Comparison of ENCODE assay signal across 22 cellular contexts in genomic region chr2:137096693-137097092, GRCh38.
DNase-seq lines count a peak whose midpoint lies in the region; ATAC-seq, FAIRE-seq and TF ChIP-seq lines count a peak whose summit lies in the region.
"Had no signal": no experiment of that assay in that cellular context is flagged by ENCODE, and none has a peak within 500 bp of the region (broad histone marks: within the 10 kb centered on the region; RNA-seq: fewer than 3 reads in every experiment).

No MANE protein-coding gene starts in this region.

- no peaks in the 10 kb centered on the region for H3K36me3 Mint-ChIP-seq in CD14-positive monocyte
- H3K36me3 Mint-ChIP-seq: naive thymus-derived CD4-positive, alpha-beta T cell had no signal

- in situ Hi-C loops in GM12878 (cut with MboI) = no loop called here
- in situ Hi-C loops in GM13976 (cut with MboI; ENCODE audit: low sequenced_read_pairs, unreplicated experiment) = no loop called here

- dilution Hi-C loops in keratinocyte (cut with MboI; ENCODE audit: extremely low pct_ligation_motif_present, low sequenced_read_pairs) = no loop called here

- no peak overlapping the region for H3K4me3 ChIP-seq in GM06990 (replicated peaks; ENCODE audit: low read depth, low read length)
- no peak overlapping the region for H3K4me3 ChIP-seq in KMS-11 (IDR thresholded peaks at IDR 0.05; ENCODE audit: insufficient read depth, low read depth, low read length)
- no peak overlapping the region for H3K4me3 ChIP-seq in GM12878
- no peak overlapping the region for H3K4me3 ChIP-seq in keratinocyte (ENCODE audit: control insufficient read depth in 2 of 3, extremely low read depth in 1 of 3, insufficient read depth in 2 of 3, low read depth in 1 of 3, low read length in 3 of 3)
- H3K4me3 ChIP-seq: heart left ventricle, SJSA1 had no signal

- H2AFZ ChIP-seq in KMS-11 (ENCODE audit: low read depth) (no peak overlapping the region), GM12878 (ENCODE audit: control insufficient read depth, low read depth, low read length) (no peak overlapping the region), keratinocyte (ENCODE audit: control insufficient read depth, low read length) (no peak overlapping the region)

- no TSS peak for BruUV-seq in GM12878 (replicated peaks; lab: Mats Ljungman, UMichigan)

- H3K9ac ChIP-seq in KMS-11 = no peak overlapping the region
- no peak overlapping the region for H3K9ac ChIP-seq in GM12878 (ENCODE audit: control insufficient read depth, insufficient read depth, low read length)
- H3K9ac ChIP-seq in keratinocyte (ENCODE audit: control insufficient read depth, extremely low read depth, insufficient read depth, low read length) = no peak overlapping the region

- no peaks in the 10 kb centered on the region for H3K9me1 ChIP-seq in keratinocyte (ENCODE audit: control insufficient read depth, extremely low read depth, insufficient read depth, low read length)

- H3K27me3 Mint-ChIP-seq in CD14-positive monocyte (ENCODE audit: low read depth in 3 of 3) = no peaks in the 10 kb centered on the region
- H3K27me3 Mint-ChIP-seq: activated T-cell treated with anti-CD3 and anti-CD28 coated beads, Interleukin-2, amount 50 U/mL, for 24 hours; effector memory CD8-positive, alpha-beta T cell; naive thymus-derived CD4-positive, alpha-beta T cell had no signal

- peaks cover 0 to 11% (median 4%) of the 10 kb centered on the region in 7 donors for H3K9me3 Mint-ChIP-seq in CD14-positive monocyte
- H3K9me3 Mint-ChIP-seq: activated naive CD4-positive, alpha-beta T cell treated with anti-CD3 and anti-CD28 coated beads for 36 hours; activated T-cell treated with anti-CD3 and anti-CD28 coated beads, Interleukin-2, amount 50 U/mL, for 24 hours; naive thymus-derived CD4-positive, alpha-beta T cell; stimulated activated naive CD8-positive, alpha-beta T cell treated with anti-CD3 and anti-CD28 coated beads, Interleukin-15, Interleukin-2, amounts not matched to agents 100 ng/mL and 50 ng/mL, for 24 hours had no signal

- H3K4me1 ChIP-seq in KMS-11 (ENCODE audit: low read depth, poor library complexity, severe bottlenecking) = no peaks in the 10 kb centered on the region
- no peaks in the 10 kb centered on the region for H3K4me1 ChIP-seq in GM12878 (ENCODE audit: control insufficient read depth, insufficient read depth, low read length)
- H3K4me1 ChIP-seq in keratinocyte (ENCODE audit: control insufficient read depth, extremely low read depth, insufficient read depth, low read length) = no peaks in the 10 kb centered on the region
- H3K4me1 ChIP-seq: heart left ventricle, SJSA1 had no signal

- no peak for TF ChIP-seq RAD21 in GM12878 (IDR thresholded peaks at IDR 0.05; ENCODE audit: insufficient read depth, low read depth, low read length)

- ATAC-seq in GM12878 (peak; percentile 61), GM19395 (IDR thresholded peaks at IDR 0.05; ENCODE audit: unreplicated experiment) (no peak)
- ATAC-seq: activated CD8-positive, alpha-beta T cell treated with anti-CD3 and anti-CD28 coated beads, Interleukin-2, amount 10 ng/mL, durations not matched to agents 7 days and 5 days; effector memory CD8-positive, alpha-beta T cell; heart left ventricle; naive thymus-derived CD4-positive, alpha-beta T cell had no signal

- intact Hi-C loops in GM12878 (cut with micrococcal nuclease; ENCODE audit: unreplicated experiment) = no loop called here
- intact Hi-C loops in CD14-positive monocyte (cut with micrococcal nuclease) = no loop called here

- H3K4me2 ChIP-seq in KMS-11 (no peak overlapping the region), GM12878 (ENCODE audit: control insufficient read depth, insufficient read depth) (no peak overlapping the region), keratinocyte (ENCODE audit: control insufficient read depth, extremely low read depth, insufficient read depth, low read depth, low read length) (no peak overlapping the region)

- H4K20me1 ChIP-seq in KMS-11 (ENCODE audit: insufficient read depth) = no peaks in the 10 kb centered on the region
- no peaks in the 10 kb centered on the region for H4K20me1 ChIP-seq in GM12878 (ENCODE audit: control insufficient read depth, insufficient read depth)
- H4K20me1 ChIP-seq in keratinocyte (ENCODE audit: control insufficient read depth, extremely low read depth, insufficient read depth, low read length) = no peaks in the 10 kb centered on the region

- H3K27me3 ChIP-seq in GM06990 (replicated peaks; ENCODE audit: control insufficient read depth, insufficient read depth, low read length) (no peaks in the 10 kb centered on the region), KMS-11 (ENCODE audit: insufficient read depth, low read depth) (no peaks in the 10 kb centered on the region), GM12878 (replicated peaks in 1 of 2; ENCODE audit: control insufficient read depth in 2 of 2, insufficient read depth in 2 of 2, low read length in 1 of 2) (no peaks in the 10 kb centered on the region), keratinocyte (ENCODE audit: control insufficient read depth, extremely low read depth, insufficient read depth, low read length) (no peaks in the 10 kb centered on the region)
- H3K27me3 ChIP-seq: heart left ventricle, SJSA1 had no signal

- TF ChIP-seq POLR2A in GM12878 (IDR thresholded peaks at IDR 0.05; ENCODE audit: low read depth, low read length) = no peak

- FAIRE-seq in GM12878 (lab: Jason Lieb, UNC) (no peak), keratinocyte (lab: Jason Lieb, UNC) (no peak)

- H3K36me3 ChIP-seq in GM06990 (ENCODE audit: control insufficient read depth, insufficient read depth, low read length) (no peaks in the 10 kb centered on the region), KMS-11 (ENCODE audit: insufficient read depth) (no peaks in the 10 kb centered on the region), GM12878 (ENCODE audit: control insufficient read depth in 2 of 2, insufficient read depth in 2 of 2, low read length in 1 of 2) (no peaks in the 10 kb centered on the region), keratinocyte (ENCODE audit: control insufficient read depth in 2 of 2, extremely low read depth in 1 of 2, insufficient read depth in 2 of 2, low read length in 2 of 2) (no peaks in the 10 kb centered on the region)
- H3K36me3 ChIP-seq: heart left ventricle, SJSA1 had no signal

- H3K27ac Mint-ChIP-seq in CD14-positive monocyte = no peak overlapping the region
- H3K27ac Mint-ChIP-seq: activated CD8-positive, alpha-beta T cell treated with anti-CD3 and anti-CD28 coated beads, Interleukin-2, amount 10 ng/mL, durations not matched to agents 7 days and 5 days; activated naive CD4-positive, alpha-beta T cell treated with anti-CD3 and anti-CD28 coated beads for 36 hours; activated T-cell treated with anti-CD3 and anti-CD28 coated beads, Interleukin-2, amount 50 U/mL, for 24 hours; effector memory CD8-positive, alpha-beta T cell; naive thymus-derived CD4-positive, alpha-beta T cell; stimulated activated naive CD8-positive, alpha-beta T cell treated with anti-CD3 and anti-CD28 coated beads, Interleukin-15, Interleukin-2, amounts not matched to agents 100 ng/mL and 50 ng/mL, for 24 hours had no signal

- POLR2A ChIA-PET in GM12878 (lab: Charles Lee) = no interaction called here

- RAD21 ChIA-PET in GM12878 (lab: Charles Lee; ENCODE audit: unreplicated experiment) = no interaction called here

- SMC1A ChIA-PET in GM12878 (lab: Charles Lee; ENCODE audit: uncharacterized antibody, unreplicated experiment) = interaction anchor here (1.0 to 1.3 kb wide), 2 partner anchors 76 to 98 kb away, joined by 3 to 5 read pairs; no protein-coding TSS in a partner anchor

- CTCF ChIA-PET in GM12878 (lab: Yijun Ruan, JAX) = interaction anchor here (0.9 to 2.5 kb wide), 7 partner anchors 8 to 742 kb away, joined by 3 to 9 read pairs (median 4); no protein-coding TSS in a partner anchor

- no peaks in the 10 kb centered on the region for H3K4me1 Mint-ChIP-seq in CD14-positive monocyte
- H3K4me1 Mint-ChIP-seq: naive thymus-derived CD4-positive, alpha-beta T cell had no signal

- TF ChIP-seq EP300 in GM12878 (IDR thresholded peaks at IDR 0.05; ENCODE audit: borderline replicate concordance in 1 of 2, control insufficient read depth in 1 of 2, low read depth in 2 of 2, low read length in 2 of 2) = no peak

- peak; percentile 30 for TF ChIP-seq CTCF in GM06990 (IDR thresholded peaks at IDR 0.05; ENCODE audit: insufficient read depth, low read length, poor library complexity, severe bottlenecking)
- 0 out of 2 replicates have a peak, but pooled peaks have one; percentile 20 for TF ChIP-seq CTCF in KMS-11 (conservative IDR thresholded peaks at IDR 0.05; ENCODE audit: low read depth, low read length)
- TF ChIP-seq CTCF in GM12878 (IDR thresholded peaks at IDR 0.05 in 2 of 3, conservative IDR thresholded peaks at IDR 0.05 in 1 of 3; ENCODE audit: control insufficient read depth in 2 of 3, extremely low read depth in 1 of 3, insufficient read depth in 1 of 3, low read depth in 3 of 3, low read length in 3 of 3) = peak in 2 of 3 experiments; percentile 20 to 26; a peak in 2 of 6 replicates
- TF ChIP-seq CTCF in keratinocyte (optimal IDR thresholded peaks at IDR 0.05 in 1 of 3, IDR thresholded peaks at IDR 0.05 in 1 of 3, conservative IDR thresholded peaks at IDR 0.05 in 1 of 3; ENCODE audit: extremely low read depth in 1 of 3, insufficient read depth in 2 of 3, low read length in 3 of 3) = peak; percentile 24 to 56 (median 31)
- no peak for TF ChIP-seq CTCF in CD14-positive monocyte (IDR thresholded peaks at IDR 0.05)
- no peak for TF ChIP-seq CTCF in GM13976 (IDR thresholded peaks at IDR 0.05; ENCODE audit: borderline replicate concordance, control extremely low read depth, extremely low read depth, insufficient read depth, missing control alignments)

- 10% methylated on average over 1 of the region's 1 CpG for WGBS in GM12878 (ENCODE audit: insufficient coverage, insufficient replicate concordance, low lambda C conversion rate, missing lambda C conversion rate)

- no peaks in the 10 kb centered on the region for H3K9me3 ChIP-seq in GM12878 (replicated peaks; ENCODE audit: control insufficient read depth, insufficient read depth, low read length)
- H3K9me3 ChIP-seq in keratinocyte (ENCODE audit: control insufficient read depth, low read depth, low read length) = no peaks in the 10 kb centered on the region
- H3K9me3 ChIP-seq: heart left ventricle, SJSA1 had no signal

- no peak for DNase-seq in GM06990 (ENCODE audit: extremely low read depth, insufficient read length)
- DNase-seq in GM12878 (ENCODE audit: low read depth, low spot score) = no peak
- no peak for DNase-seq in keratinocyte (ENCODE audit: low read depth, low spot score)
- no peak for DNase-seq in DMS 273 (lab: John Stamatoyannopoulos, UW; ENCODE audit: unreplicated experiment)
- no peak for DNase-seq in CD14-positive monocyte (ENCODE audit: low spot score)
- no peak for DNase-seq in GM13976 (ENCODE audit: low spot score)
- DNase-seq: activated CD4-positive, CD25-positive, alpha-beta regulatory T cell; activated CD8-positive, alpha-beta T cell treated with anti-CD3 and anti-CD28 coated beads, Interleukin-2, amount 10 ng/mL, durations not matched to agents 7 days and 5 days; activated naive CD4-positive, alpha-beta T cell treated with anti-CD3 and anti-CD28 coated beads for 36 hours; activated T-cell treated with anti-CD3 and anti-CD28 coated beads, Interleukin-2, amount 50 U/mL, for 24 hours; aorta; effector memory CD8-positive, alpha-beta T cell; heart left ventricle; Karpas-422; naive thymus-derived CD4-positive, alpha-beta T cell; NCI-H526 treated with DMSO at 0.1 percent for 48 hours; stimulated activated CD4-positive, alpha-beta T cell treated with anti-CD3 and anti-CD28 coated beads, Interleukin-2, amount 100 ng/mL, for 24 hours; trophoblast cell had no signal

- H3K27ac ChIP-seq in KMS-11 (no peak overlapping the region), GM12878 (ENCODE audit: control insufficient read depth, insufficient read depth) (no peak overlapping the region), keratinocyte (ENCODE audit: control insufficient read depth, insufficient read depth, low read length) (no peak overlapping the region)
- H3K27ac ChIP-seq: heart left ventricle, SJSA1 had no signal

- no peaks in the 10 kb centered on the region for H3K79me2 ChIP-seq in KMS-11 (ENCODE audit: insufficient read depth, low read depth)
- H3K79me2 ChIP-seq in GM12878 (ENCODE audit: control insufficient read depth, insufficient read depth, low read length) = no peaks in the 10 kb centered on the region
- no peaks in the 10 kb centered on the region for H3K79me2 ChIP-seq in keratinocyte (ENCODE audit: control insufficient read depth, insufficient read depth, low read length)

- no peak overlapping the region for H3K4me3 Mint-ChIP-seq in CD14-positive monocyte
- H3K4me3 Mint-ChIP-seq: activated CD8-positive, alpha-beta T cell treated with anti-CD3 and anti-CD28 coated beads, Interleukin-2, amount 10 ng/mL, durations not matched to agents 7 days and 5 days; activated naive CD4-positive, alpha-beta T cell treated with anti-CD3 and anti-CD28 coated beads for 36 hours; activated T-cell treated with anti-CD3 and anti-CD28 coated beads, Interleukin-2, amount 50 U/mL, for 24 hours; effector memory CD8-positive, alpha-beta T cell; naive thymus-derived CD4-positive, alpha-beta T cell; stimulated activated naive CD8-positive, alpha-beta T cell treated with anti-CD3 and anti-CD28 coated beads, Interleukin-15, Interleukin-2, amounts not matched to agents 100 ng/mL and 50 ng/mL, for 24 hours had no signal

Comparison
In these comparisons a context has a peak if more than half of its experiments do, and no peak if none do; other contexts are left out.
1. CTCF ChIP-seq: peak in GM06990 (single experiment), KMS-11 (single experiment), GM12878 (2 of 3) and keratinocyte (3 of 3); none in CD14-positive monocyte (single experiment) and GM13976 (single experiment).